ENCODE assay signal across 1 cellular context in the genomic region with DNA sequence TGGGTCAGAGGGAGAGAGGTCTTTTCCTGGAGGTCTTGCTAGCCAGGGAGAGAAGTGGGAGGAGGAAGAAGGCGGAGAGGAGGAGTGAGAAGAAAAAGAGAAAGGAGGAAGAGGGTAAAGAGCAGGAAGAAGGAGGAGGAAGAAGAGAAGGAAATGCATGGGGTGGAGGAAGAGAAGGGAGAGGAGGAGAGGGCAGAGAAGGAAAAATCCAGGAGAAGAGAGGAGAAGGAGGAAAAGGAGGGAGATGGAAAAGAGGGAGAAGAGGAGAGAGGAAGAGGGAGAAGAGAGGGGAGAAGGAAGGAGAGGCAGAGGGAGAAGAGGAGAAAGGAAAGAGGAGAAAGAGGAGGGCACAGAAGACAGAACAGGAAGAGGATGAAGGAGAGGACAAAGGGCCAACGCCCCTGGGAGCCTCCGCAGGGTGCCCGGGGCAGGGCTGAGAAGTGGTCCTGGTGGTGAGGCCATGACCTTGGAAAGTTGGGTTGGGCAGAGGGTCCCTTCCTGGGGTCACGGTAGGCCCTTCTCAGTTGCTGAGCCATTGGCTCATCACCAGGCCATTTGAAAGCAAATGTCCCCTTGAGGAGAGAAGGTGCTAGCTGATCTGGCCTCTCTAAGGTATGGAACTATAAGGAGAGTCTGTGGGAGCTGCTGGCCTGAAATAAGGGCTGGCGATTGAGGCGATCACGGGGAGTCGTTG.
TF ChIP-seq lines count a peak whose summit lies in the region.

No MANE protein-coding gene starts in this region.

TF ChIP-seq in SK-N-SH, 30 proteins besides CTCF, POLR2A, EP300 and RAD21 (continued from another document):
- no peak for TF ChIP-seq EZH2phosphoT487 (IDR thresholded peaks at IDR 0.05; ENCODE audit: borderline replicate concordance, low read depth)
- TF ChIP-seq, protein P1, sequence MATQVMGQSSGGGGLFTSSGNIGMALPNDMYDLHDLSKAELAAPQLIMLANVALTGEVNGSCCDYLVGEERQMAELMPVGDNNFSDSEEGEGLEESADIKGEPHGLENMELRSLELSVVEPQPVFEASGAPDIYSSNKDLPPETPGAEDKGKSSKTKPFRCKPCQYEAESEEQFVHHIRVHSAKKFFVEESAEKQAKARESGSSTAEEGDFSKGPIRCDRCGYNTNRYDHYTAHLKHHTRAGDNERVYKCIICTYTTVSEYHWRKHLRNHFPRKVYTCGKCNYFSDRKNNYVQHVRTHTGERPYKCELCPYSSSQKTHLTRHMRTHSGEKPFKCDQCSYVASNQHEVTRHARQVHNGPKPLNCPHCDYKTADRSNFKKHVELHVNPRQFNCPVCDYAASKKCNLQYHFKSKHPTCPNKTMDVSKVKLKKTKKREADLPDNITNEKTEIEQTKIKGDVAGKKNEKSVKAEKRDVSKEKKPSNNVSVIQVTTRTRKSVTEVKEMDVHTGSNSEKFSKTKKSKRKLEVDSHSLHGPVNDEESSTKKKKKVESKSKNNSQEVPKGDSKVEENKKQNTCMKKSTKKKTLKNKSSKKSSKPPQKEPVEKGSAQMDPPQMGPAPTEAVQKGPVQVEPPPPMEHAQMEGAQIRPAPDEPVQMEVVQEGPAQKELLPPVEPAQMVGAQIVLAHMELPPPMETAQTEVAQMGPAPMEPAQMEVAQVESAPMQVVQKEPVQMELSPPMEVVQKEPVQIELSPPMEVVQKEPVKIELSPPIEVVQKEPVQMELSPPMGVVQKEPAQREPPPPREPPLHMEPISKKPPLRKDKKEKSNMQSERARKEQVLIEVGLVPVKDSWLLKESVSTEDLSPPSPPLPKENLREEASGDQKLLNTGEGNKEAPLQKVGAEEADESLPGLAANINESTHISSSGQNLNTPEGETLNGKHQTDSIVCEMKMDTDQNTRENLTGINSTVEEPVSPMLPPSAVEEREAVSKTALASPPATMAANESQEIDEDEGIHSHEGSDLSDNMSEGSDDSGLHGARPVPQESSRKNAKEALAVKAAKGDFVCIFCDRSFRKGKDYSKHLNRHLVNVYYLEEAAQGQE (IDR thresholded peaks at IDR 0.05; ENCODE audit: low read depth, low read length) = no peak
- TF ChIP-seq RFX5 (IDR thresholded peaks at IDR 0.05; ENCODE audit: low read length) = no peak
- no peak for TF ChIP-seq JUND (IDR thresholded peaks at IDR 0.05)
- no peak for TF ChIP-seq SIN3A (IDR thresholded peaks at IDR 0.05; ENCODE audit: borderline replicate concordance, low read depth, low read length)
- TF ChIP-seq ELF1 (IDR thresholded peaks at IDR 0.05) = no peak
- TF ChIP-seq YY1 (IDR thresholded peaks at IDR 0.05; ENCODE audit: low read depth) = no peak
- no peak for TF ChIP-seq TAF1 (IDR thresholded peaks at IDR 0.05; ENCODE audit: borderline replicate concordance, low read depth, low read length)
- no peak for TF ChIP-seq MEF2A (IDR thresholded peaks at IDR 0.05; ENCODE audit: borderline replicate concordance, low read depth)
- TF ChIP-seq RXRA (IDR thresholded peaks at IDR 0.05; ENCODE audit: borderline replicate concordance, low read depth) = no peak
- TF ChIP-seq NRF1 (IDR thresholded peaks at IDR 0.05; ENCODE audit: low read depth, low read length) = no peak
- TF ChIP-seq, protein P2, sequence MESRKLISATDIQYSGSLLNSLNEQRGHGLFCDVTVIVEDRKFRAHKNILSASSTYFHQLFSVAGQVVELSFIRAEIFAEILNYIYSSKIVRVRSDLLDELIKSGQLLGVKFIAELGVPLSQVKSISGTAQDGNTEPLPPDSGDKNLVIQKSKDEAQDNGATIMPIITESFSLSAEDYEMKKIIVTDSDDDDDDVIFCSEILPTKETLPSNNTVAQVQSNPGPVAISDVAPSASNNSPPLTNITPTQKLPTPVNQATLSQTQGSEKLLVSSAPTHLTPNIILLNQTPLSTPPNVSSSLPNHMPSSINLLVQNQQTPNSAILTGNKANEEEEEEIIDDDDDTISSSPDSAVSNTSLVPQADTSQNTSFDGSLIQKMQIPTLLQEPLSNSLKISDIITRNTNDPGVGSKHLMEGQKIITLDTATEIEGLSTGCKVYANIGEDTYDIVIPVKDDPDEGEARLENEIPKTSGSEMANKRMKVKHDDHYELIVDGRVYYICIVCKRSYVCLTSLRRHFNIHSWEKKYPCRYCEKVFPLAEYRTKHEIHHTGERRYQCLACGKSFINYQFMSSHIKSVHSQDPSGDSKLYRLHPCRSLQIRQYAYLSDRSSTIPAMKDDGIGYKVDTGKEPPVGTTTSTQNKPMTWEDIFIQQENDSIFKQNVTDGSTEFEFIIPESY (IDR thresholded peaks at IDR 0.05; ENCODE audit: borderline replicate concordance, low read depth) = no peak
- no peak for TF ChIP-seq TCF12 (IDR thresholded peaks at IDR 0.05)
- no peak for TF ChIP-seq RCOR1 (IDR thresholded peaks at IDR 0.05; ENCODE audit: low read length)
- TF ChIP-seq FOXJ3 (CRISPR knock-in tag; IDR thresholded peaks at IDR 0.05) = no peak
